ENCODE assay signal across 42 cellular contexts in the genomic region with DNA sequence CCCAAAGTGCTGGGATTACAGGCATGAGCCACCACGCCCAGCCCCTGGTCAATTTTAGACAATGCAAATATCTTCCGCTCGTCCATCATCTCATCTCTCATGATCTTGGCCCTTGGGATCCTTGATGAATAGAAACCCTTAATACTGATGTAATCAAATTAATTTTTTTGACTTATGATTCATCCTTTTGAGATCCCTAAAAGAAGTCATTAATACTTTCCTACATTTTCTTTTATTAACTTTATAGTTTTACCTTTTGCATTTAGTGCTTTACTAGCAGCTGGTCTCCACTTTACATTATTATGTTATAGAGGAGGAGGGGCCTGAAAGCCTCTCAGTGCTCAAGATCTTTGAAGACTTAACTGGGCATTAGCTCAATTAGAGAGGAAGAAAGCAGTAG. TPM values are rescaled to one million over a fixed set of nuclear protein-coding genes. Genes with fewer than 3 reads are reported as not detected.
"Had no signal": no experiment of that assay in that cellular context is flagged by ENCODE, and none has a peak within 500 bp of the region (broad histone marks: within the 10 kb centered on the region; RNA-seq: fewer than 3 reads in every experiment).

No MANE protein-coding gene starts in this region.

- DNase-seq: activated effector memory CD4-positive, alpha-beta T cell treated with anti-CD3 and anti-CD28 coated beads, Interleukin-2, amount 50 U/mL, for 16 hours; activated effector memory CD4-positive, alpha-beta T cell treated with Interleukin-2 at 50 U/mL for 16 hours; activated gamma-delta T cell; activated gamma-delta T cell treated with Interleukin-2 at 50 U/mL for 16 hours; activated naive CD4-positive, alpha-beta T cell; activated naive CD4-positive, alpha-beta T cell treated with anti-CD3 and anti-CD28 coated beads for 36 hours; activated naive CD4-positive, alpha-beta T cell treated with anti-CD3 and anti-CD28 coated beads, Interleukin-2, amount 10 ng/mL, durations not matched to agents 7 days and 5 days; activated naive CD4-positive, alpha-beta T cell treated with anti-CD3 and anti-CD28 coated beads, Interleukin-2, amount 50 U/mL, for 16 hours; activated naive CD4-positive, alpha-beta T cell treated with Interleukin-2 at 50 U/mL for 16 hours; activated naive CD8-positive, alpha-beta T cell treated with anti-CD3 and anti-CD28 coated beads for 36 hours; activated naive CD8-positive, alpha-beta T cell treated with anti-CD3 and anti-CD28 coated beads, Interleukin-2, amount 10 ng/mL, durations not matched to agents 7 days and 5 days; activated naive CD8-positive, alpha-beta T cell treated with anti-CD3 and anti-CD28 coated beads, Interleukin-2, amount 50 U/mL, for 24 hours; activated T-cell treated with anti-CD3 and anti-CD28 coated beads, Interleukin-2, amount 50 U/mL, for 1 hour; activated T-cell treated with anti-CD3 and anti-CD28 coated beads, Interleukin-2, amount 50 U/mL, for 24 hours; activated T-cell treated with anti-CD3 and anti-CD28 coated beads, Interleukin-2, amount 50 U/mL, for 4 hours; activated T-cell treated with anti-CD3 and anti-CD28 coated beads, Interleukin-2, amount 50 U/mL, for 48 hours; activated T-cell treated with anti-CD3 and anti-CD28 coated beads, Interleukin-2, amount 50 U/mL, for 72 hours; adrenal gland; amniotic stem cell; amygdala; anterior cingulate cortex; aorta; body of pancreas; brain microvascular endothelial cell; caudate nucleus; central memory CD4-positive, alpha-beta T cell; cerebellar nuclear complex had no signal

- H3K36me3 ChIP-seq: adrenal gland, ascending aorta, brain microvascular endothelial cell, breast epithelium, cardiac muscle cell had no signal

- H3K4me3 Mint-ChIP-seq: activated naive CD4-positive, alpha-beta T cell treated with anti-CD3 and anti-CD28 coated beads for 36 hours; activated naive CD4-positive, alpha-beta T cell treated with anti-CD3 and anti-CD28 coated beads, Interleukin-2, amount 10 ng/mL, durations not matched to agents 7 days and 5 days; activated naive CD4-positive, alpha-beta T cell treated with anti-CD3 and anti-CD28 coated beads, Interleukin-2, amount 50 U/mL, for 24 hours; activated naive CD8-positive, alpha-beta T cell; activated naive CD8-positive, alpha-beta T cell treated with anti-CD3 and anti-CD28 coated beads for 36 hours; activated naive CD8-positive, alpha-beta T cell treated with anti-CD3 and anti-CD28 coated beads, Interleukin-2, amount 10 ng/mL, durations not matched to agents 7 days and 5 days; activated naive CD8-positive, alpha-beta T cell treated with anti-CD3 and anti-CD28 coated beads, Interleukin-2, amount 50 U/mL, for 24 hours; activated T-cell treated with anti-CD3 and anti-CD28 coated beads, Interleukin-2, amount 50 U/mL, for 24 hours; activated T-cell treated with anti-CD3 and anti-CD28 coated beads, Interleukin-2, amount 50 U/mL, for 4 hours; activated T-cell treated with anti-CD3 and anti-CD28 coated beads, Interleukin-2, amount 50 U/mL, for 72 hours; activated T-helper 1 cell treated with anti-CD3 and anti-CD28 coated beads, Interleukin-12 subunit alpha, Interleukin-12 subunit beta, Interleukin-2, Interleukin-4 antibody, amounts not matched to agents 30 ng/mL and 10 ng/mL and 1 ng/mL, durations not matched to agents 14 hours and 24 hours and 36 hours; brain; central memory CD8-positive, alpha-beta T cell had no signal

- H3K4me3 ChIP-seq: adrenal gland, ascending aorta, body of pancreas, breast epithelium, cardiac muscle cell had no signal

- H3K27ac Mint-ChIP-seq: activated naive CD4-positive, alpha-beta T cell treated with anti-CD3 and anti-CD28 coated beads for 36 hours; activated naive CD4-positive, alpha-beta T cell treated with anti-CD3 and anti-CD28 coated beads, Interleukin-2, amount 10 ng/mL, durations not matched to agents 7 days and 5 days; activated naive CD4-positive, alpha-beta T cell treated with anti-CD3 and anti-CD28 coated beads, Interleukin-2, amount 50 U/mL, for 24 hours; activated naive CD4-positive, alpha-beta T cell treated with anti-CD3 and anti-CD28 coated beads, Interleukin-2, amount 50 U/mL, for 72 hours; activated naive CD8-positive, alpha-beta T cell; activated naive CD8-positive, alpha-beta T cell treated with anti-CD3 and anti-CD28 coated beads for 36 hours; activated naive CD8-positive, alpha-beta T cell treated with anti-CD3 and anti-CD28 coated beads, Interleukin-2, amount 10 ng/mL, durations not matched to agents 7 days and 5 days; activated naive CD8-positive, alpha-beta T cell treated with anti-CD3 and anti-CD28 coated beads, Interleukin-2, amount 50 U/mL, for 24 hours; activated T-cell treated with anti-CD3 and anti-CD28 coated beads, Interleukin-2, amount 50 U/mL, for 24 hours; activated T-cell treated with anti-CD3 and anti-CD28 coated beads, Interleukin-2, amount 50 U/mL, for 72 hours; activated T-helper 1 cell treated with anti-CD3 and anti-CD28 coated beads, Interleukin-12 subunit alpha, Interleukin-12 subunit beta, Interleukin-2, Interleukin-4 antibody, amounts not matched to agents 30 ng/mL and 10 ng/mL and 1 ng/mL, durations not matched to agents 14 hours and 24 hours and 36 hours; activated T-helper 2 cell treated with anti-CD3 and anti-CD28 coated beads, Interferon-gamma antibody, Interleukin-2, Interleukin-4, amounts not matched to agents 10 μg/mL and 5 μg/mL and 100 μg/mL, durations not matched to agents 14 hours and 24 hours and 36 hours; brain had no signal

- ATAC-seq: activated naive CD4-positive, alpha-beta T cell treated with anti-CD3 and anti-CD28 coated beads, Interleukin-2, amount 50 U/mL, for 72 hours; activated naive CD8-positive, alpha-beta T cell treated with anti-CD3 and anti-CD28 coated beads, Interleukin-2, amount 50 U/mL, for 24 hours; activated T-cell treated with anti-CD3 and anti-CD28 coated beads, Interleukin-2, amount 50 U/mL, for 4 hours; activated T-cell treated with anti-CD3 and anti-CD28 coated beads, Interleukin-2, amount 50 U/mL, for 72 hours; body of pancreas had no signal

- H3K27me3 Mint-ChIP-seq: activated T-cell treated with anti-CD3 and anti-CD28 coated beads, Interleukin-2, amount 50 U/mL, for 24 hours had no signal

- H3K4me1 ChIP-seq: adrenal gland, ascending aorta, body of pancreas, breast epithelium had no signal

- H3K9me3 ChIP-seq: body of pancreas had no signal

- H3K36me3 Mint-ChIP-seq: activated naive CD8-positive, alpha-beta T cell treated with anti-CD3 and anti-CD28 coated beads, Interleukin-2, amount 10 ng/mL, durations not matched to agents 7 days and 5 days; brain had no signal

- H3K27ac ChIP-seq: adrenal gland, ascending aorta, body of pancreas, brain microvascular endothelial cell, breast epithelium, cardiac muscle cell had no signal

- H3K27me3 ChIP-seq: adrenal gland, ascending aorta, body of pancreas, breast epithelium, cardiac muscle cell had no signal

- H3K4me1 Mint-ChIP-seq: activated naive CD4-positive, alpha-beta T cell treated with anti-CD3 and anti-CD28 coated beads, Interleukin-2, amount 10 ng/mL, durations not matched to agents 7 days and 5 days; activated naive CD4-positive, alpha-beta T cell treated with anti-CD3 and anti-CD28 coated beads, Interleukin-2, amount 50 U/mL, for 24 hours; activated naive CD8-positive, alpha-beta T cell treated with anti-CD3 and anti-CD28 coated beads for 36 hours; activated naive CD8-positive, alpha-beta T cell treated with anti-CD3 and anti-CD28 coated beads, Interleukin-2, amount 10 ng/mL, durations not matched to agents 7 days and 5 days; activated naive CD8-positive, alpha-beta T cell treated with anti-CD3 and anti-CD28 coated beads, Interleukin-2, amount 50 U/mL, for 24 hours; brain; central memory CD8-positive, alpha-beta T cell had no signal

- H3K9me3 Mint-ChIP-seq: activated T-cell treated with anti-CD3 and anti-CD28 coated beads, Interleukin-2, amount 50 U/mL, for 24 hours had no signal

RNA-seq across cellular contexts. Expression of a gene that starts 7.7 kb away (rescaled TPM):
- total RNA-seq: activated naive CD8-positive, alpha-beta T cell treated with anti-CD3 and anti-CD28 coated beads, Interleukin-2, amount 10 ng/mL, durations not matched to agents 7 days and 5 days; activated T-helper 1 cell treated with anti-CD3 and anti-CD28 coated beads, Interleukin-12 subunit alpha, Interleukin-12 subunit beta, Interleukin-2, Interleukin-4 antibody, amounts not matched to agents 30 ng/mL and 10 ng/mL and 1 ng/mL, durations not matched to agents 14 hours and 24 hours and 36 hours; aorta; ascending aorta; astrocyte; bronchial epithelial cell; cardiac septum; cerebellum; chondrocyte had no signal

RNA-seq across cellular contexts. Expression of a gene that starts 16.7 kb away (rescaled TPM):
- total RNA-seq: activated naive CD4-positive, alpha-beta T cell treated with anti-CD3 and anti-CD28 coated beads for 36 hours; activated naive CD4-positive, alpha-beta T cell treated with anti-CD3 and anti-CD28 coated beads, Interleukin-2, amount 50 U/mL, for 72 hours; activated naive CD8-positive, alpha-beta T cell treated with anti-CD3 and anti-CD28 coated beads for 36 hours; activated naive CD8-positive, alpha-beta T cell treated with anti-CD3 and anti-CD28 coated beads, Interleukin-2, amount 10 ng/mL, durations not matched to agents 7 days and 5 days; activated T-cell treated with anti-CD3 and anti-CD28 coated beads, Interleukin-2, amount 50 U/mL, for 4 hours; activated T-cell treated with anti-CD3 and anti-CD28 coated beads, Interleukin-2, amount 50 U/mL, for 72 hours; activated T-helper 1 cell treated with anti-CD3 and anti-CD28 coated beads, Interleukin-12 subunit alpha, Interleukin-12 subunit beta, Interleukin-2, Interleukin-4 antibody, amounts not matched to agents 30 ng/mL and 10 ng/mL and 1 ng/mL, durations not matched to agents 14 hours and 24 hours and 36 hours; activated T-helper 2 cell treated with anti-CD3 and anti-CD28 coated beads, Interferon-gamma antibody, Interleukin-2, Interleukin-4, amounts not matched to agents 10 μg/mL and 5 μg/mL and 100 μg/mL, durations not matched to agents 14 hours and 24 hours and 36 hours; ascending aorta; body of pancreas; bronchial epithelial cell; cardiac septum had no signal

RNA-seq across cellular contexts. Expression of a gene that starts 18.2 kb away (rescaled TPM):
- total RNA-seq: activated naive CD8-positive, alpha-beta T cell treated with anti-CD3 and anti-CD28 coated beads for 36 hours; activated naive CD8-positive, alpha-beta T cell treated with anti-CD3 and anti-CD28 coated beads, Interleukin-2, amount 10 ng/mL, durations not matched to agents 7 days and 5 days; activated T-cell treated with anti-CD3 and anti-CD28 coated beads, Interleukin-2, amount 50 U/mL, for 72 hours; activated T-helper 1 cell treated with anti-CD3 and anti-CD28 coated beads, Interleukin-12 subunit alpha, Interleukin-12 subunit beta, Interleukin-2, Interleukin-4 antibody, amounts not matched to agents 30 ng/mL and 10 ng/mL and 1 ng/mL, durations not matched to agents 14 hours and 24 hours and 36 hours; activated T-helper 2 cell treated with anti-CD3 and anti-CD28 coated beads, Interferon-gamma antibody, Interleukin-2, Interleukin-4, amounts not matched to agents 10 μg/mL and 5 μg/mL and 100 μg/mL, durations not matched to agents 14 hours and 24 hours and 36 hours had no signal

RNA-seq across cellular contexts. Expression of a gene that starts 42.9 kb away (rescaled TPM):
- total RNA-seq: activated naive CD4-positive, alpha-beta T cell treated with anti-CD3 and anti-CD28 coated beads for 36 hours; activated naive CD4-positive, alpha-beta T cell treated with anti-CD3 and anti-CD28 coated beads, Interleukin-2, amount 50 U/mL, for 72 hours; activated naive CD8-positive, alpha-beta T cell treated with anti-CD3 and anti-CD28 coated beads for 36 hours; activated naive CD8-positive, alpha-beta T cell treated with anti-CD3 and anti-CD28 coated beads, Interleukin-2, amount 10 ng/mL, durations not matched to agents 7 days and 5 days; activated T-cell treated with anti-CD3 and anti-CD28 coated beads, Interleukin-2, amount 50 U/mL, for 4 hours; activated T-cell treated with anti-CD3 and anti-CD28 coated beads, Interleukin-2, amount 50 U/mL, for 72 hours; activated T-helper 1 cell treated with anti-CD3 and anti-CD28 coated beads, Interleukin-12 subunit alpha, Interleukin-12 subunit beta, Interleukin-2, Interleukin-4 antibody, amounts not matched to agents 30 ng/mL and 10 ng/mL and 1 ng/mL, durations not matched to agents 14 hours and 24 hours and 36 hours; activated T-helper 2 cell treated with anti-CD3 and anti-CD28 coated beads, Interferon-gamma antibody, Interleukin-2, Interleukin-4, amounts not matched to agents 10 μg/mL and 5 μg/mL and 100 μg/mL, durations not matched to agents 14 hours and 24 hours and 36 hours; adrenal gland; aorta; ascending aorta; astrocyte; body of pancreas; breast epithelium; bronchial epithelial cell; cardiac septum; cerebellum; chondrocyte had no signal

RNA-seq across cellular contexts. Expression of a gene that starts 44.8 kb away (rescaled TPM):
- total RNA-seq: activated naive CD4-positive, alpha-beta T cell treated with anti-CD3 and anti-CD28 coated beads for 36 hours; activated naive CD4-positive, alpha-beta T cell treated with anti-CD3 and anti-CD28 coated beads, Interleukin-2, amount 50 U/mL, for 72 hours; activated naive CD8-positive, alpha-beta T cell treated with anti-CD3 and anti-CD28 coated beads for 36 hours; activated naive CD8-positive, alpha-beta T cell treated with anti-CD3 and anti-CD28 coated beads, Interleukin-2, amount 10 ng/mL, durations not matched to agents 7 days and 5 days; activated T-cell treated with anti-CD3 and anti-CD28 coated beads, Interleukin-2, amount 50 U/mL, for 4 hours; activated T-cell treated with anti-CD3 and anti-CD28 coated beads, Interleukin-2, amount 50 U/mL, for 72 hours; activated T-helper 1 cell treated with anti-CD3 and anti-CD28 coated beads, Interleukin-12 subunit alpha, Interleukin-12 subunit beta, Interleukin-2, Interleukin-4 antibody, amounts not matched to agents 30 ng/mL and 10 ng/mL and 1 ng/mL, durations not matched to agents 14 hours and 24 hours and 36 hours; activated T-helper 2 cell treated with anti-CD3 and anti-CD28 coated beads, Interferon-gamma antibody, Interleukin-2, Interleukin-4, amounts not matched to agents 10 μg/mL and 5 μg/mL and 100 μg/mL, durations not matched to agents 14 hours and 24 hours and 36 hours; adrenal gland; aorta; ascending aorta; astrocyte; body of pancreas; breast epithelium; bronchial epithelial cell; cardiac septum; cerebellum; chondrocyte had no signal
